9 cellular contexts compared by ENCODE assay signal in the genomic region with DNA sequence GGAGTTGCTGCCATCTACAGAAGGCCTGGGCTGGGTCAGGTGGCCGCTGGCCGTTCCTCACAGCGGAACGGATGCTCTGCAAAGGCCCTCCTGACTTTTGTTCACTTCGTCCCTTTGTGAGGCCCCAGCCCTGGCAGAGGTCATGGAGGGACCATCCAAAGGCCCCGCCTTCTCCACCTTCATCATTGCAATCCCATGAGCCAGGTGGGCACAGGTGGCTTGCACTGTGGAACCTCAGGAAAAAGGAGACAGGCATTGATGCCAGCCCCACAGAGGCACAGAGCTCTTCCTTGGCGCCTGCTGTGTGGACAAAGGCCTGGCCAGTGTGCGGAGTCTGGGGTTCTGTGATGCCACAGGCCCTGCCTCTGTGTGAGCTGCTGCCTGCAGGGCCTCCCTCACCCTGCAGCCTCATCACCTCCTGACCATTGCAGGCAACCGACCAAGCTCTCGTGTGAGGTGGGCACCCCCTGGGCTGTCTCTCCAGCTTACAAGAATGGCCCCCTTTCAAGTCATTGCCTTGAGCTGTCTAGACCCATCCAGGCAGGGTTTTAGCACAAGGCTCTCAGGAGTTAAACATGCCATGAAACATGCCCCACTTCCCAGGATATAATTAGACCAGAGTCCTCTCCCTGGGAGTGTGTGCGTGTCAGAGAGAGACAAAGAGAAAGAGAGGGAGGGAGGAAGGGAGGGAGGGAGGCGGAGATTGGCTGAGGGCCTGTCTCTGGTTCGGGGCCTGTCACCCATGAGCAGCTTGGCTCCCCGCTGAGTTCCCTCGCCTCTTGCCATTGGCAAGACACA. TPM values are rescaled to one million over a fixed set of nuclear protein-coding genes. Genes with fewer than 3 reads are reported as not detected.
DNase-seq lines count a peak whose midpoint lies in the region; FAIRE-seq and TF ChIP-seq lines count a peak whose summit lies in the region.
"Had no signal": no experiment of that assay in that cellular context is flagged by ENCODE, and none has a peak within 500 bp of the region (broad histone marks: within the 10 kb centered on the region; RNA-seq: fewer than 3 reads in every experiment).

No MANE protein-coding gene starts in this region.

- H3K4me1 ChIP-seq in endothelial cell of umbilical vein (ENCODE audit: control insufficient read depth, extremely low read depth, insufficient read depth, low read length) (peaks cover 24% of the 10 kb centered on the region), uterus (peaks cover 9 to 27% of the 10 kb centered on the region in 2 donors)

- TF ChIP-seq CTCF in endothelial cell of umbilical vein (IDR thresholded peaks at IDR 0.05; ENCODE audit: extremely low read depth in 1 of 2, insufficient read depth in 1 of 2, low read depth in 1 of 2, low read length in 2 of 2) (no peak), uterus (IDR thresholded peaks at IDR 0.05) (no peak), CD14-positive monocyte (IDR thresholded peaks at IDR 0.05) (no peak)

- dilution Hi-C loops in endothelial cell of umbilical vein (cut with MboI; ENCODE audit: extremely low pct_ligation_motif_present, low sequenced_read_pairs) = no loop called here

- H3K9ac ChIP-seq in endothelial cell of umbilical vein (replicated peaks; ENCODE audit: extremely low read depth, insufficient read depth, low read length) = peak overlapping the region; percentile 35

- H3K36me3 ChIP-seq in endothelial cell of umbilical vein (ENCODE audit: control insufficient read depth in 2 of 2, extremely low read depth in 1 of 2, insufficient read depth in 2 of 2, low read length in 2 of 2) (no peaks in the 10 kb centered on the region), uterus (no peaks in the 10 kb centered on the region)

- no peaks in the 10 kb centered on the region for H3K9me3 ChIP-seq in endothelial cell of umbilical vein (replicated peaks; ENCODE audit: control insufficient read depth, insufficient read depth, low read length)
- H3K9me3 ChIP-seq in uterus = no peaks in the 10 kb centered on the region

- H3K27ac Mint-ChIP-seq in CD14-positive monocyte = peak overlapping the region in 2 of 7 donors; percentile 45 to 46

- peak; percentile 99 for DNase-seq in EH (ENCODE audit: low read depth)
- DNase-seq in NCI-H524 treated with DMSO at 0.1 percent for 48 hours (lab: John Stamatoyannopoulos, UW) = peak; percentile 24
- peak; percentile 37 for DNase-seq in endothelial cell of umbilical vein (ENCODE audit: low read depth, low spot score)
- peak; percentile 44 for DNase-seq in middle frontal gyrus (ENCODE audit: extremely low spot score, low spot score)
- DNase-seq in uterus = peak; percentile 89 to 90
- no peak for DNase-seq in activated gamma-delta T cell (lab: John Stamatoyannopoulos, UW)
- no peak for DNase-seq in NCI-H226
- DNase-seq in CD14-positive monocyte (ENCODE audit: low spot score) = no peak

- CTCF ChIA-PET in endothelial cell of umbilical vein (lab: Charles Lee) = interaction anchor here (1.0 to 2.6 kb wide), 8 partner anchors 9 to 93 kb away, joined by 3 to 12 read pairs (median 4); a partner anchor contains a TSS

- H3K4me3 Mint-ChIP-seq in CD14-positive monocyte = peak overlapping the region in 1 of 2 donors; percentile 26

- H3K4me3 ChIP-seq in endothelial cell of umbilical vein (replicated peaks in 1 of 3; ENCODE audit: insufficient read depth in 1 of 3, low read depth in 1 of 3, low read length in 3 of 3) = no peak overlapping the region
- H3K4me3 ChIP-seq in uterus = no peak overlapping the region

- BruUV-seq in endothelial cell of umbilical vein (replicated peaks; lab: Mats Ljungman, UMichigan) = no TSS peak

- intact Hi-C loops in endothelial cell of umbilical vein (cut with micrococcal nuclease) (no loop called here), uterus (cut with DNase I; ENCODE audit: low total_unique reads) (no loop called here), CD14-positive monocyte (cut with micrococcal nuclease) (no loop called here)

- H3K9me1 ChIP-seq in endothelial cell of umbilical vein (replicated peaks; ENCODE audit: control insufficient read depth, extremely low read depth, insufficient read depth, low read length) = no peaks in the 10 kb centered on the region

- FAIRE-seq in endothelial cell of umbilical vein (lab: Jason Lieb, UNC) = peak; percentile 83

- peaks cover 0 to 1% (median 1%) of the 10 kb centered on the region in 3 donors for H3K27me3 Mint-ChIP-seq in CD14-positive monocyte (ENCODE audit: low read depth in 3 of 3)

- H2AFZ ChIP-seq in endothelial cell of umbilical vein (ENCODE audit: low read depth, low read length) = peak overlapping the region; percentile 84

- no peaks in the 10 kb centered on the region for H4K20me1 ChIP-seq in endothelial cell of umbilical vein (replicated peaks; ENCODE audit: control insufficient read depth, extremely low read depth, insufficient read depth, low read length)

- H3K27ac ChIP-seq in endothelial cell of umbilical vein (ENCODE audit: insufficient read depth, low read depth, low read length) (peak overlapping the region; percentile 76), uterus (peak overlapping the region; percentile 87 to 91)
- H3K27ac ChIP-seq: HL-60 had no signal

- no peaks in the 10 kb centered on the region for H3K79me2 ChIP-seq in endothelial cell of umbilical vein (ENCODE audit: control insufficient read depth, insufficient read depth, low read length)

- POLR2A ChIA-PET in endothelial cell of umbilical vein (lab: Charles Lee) = interaction anchor here (1.2 to 2.3 kb wide), 2 partner anchors 11 to 19 kb away, joined by 7 to 8 read pairs; a partner anchor contains a TSS

- H3K36me3 Mint-ChIP-seq in CD14-positive monocyte = no peaks in the 10 kb centered on the region

- H3K27me3 ChIP-seq in endothelial cell of umbilical vein (ENCODE audit: control insufficient read depth in 2 of 2, insufficient read depth in 2 of 2, low read length in 2 of 2) (no peaks in the 10 kb centered on the region), uterus (no peaks in the 10 kb centered on the region)

- TF ChIP-seq POLR2A in endothelial cell of umbilical vein (IDR thresholded peaks at IDR 0.05; ENCODE audit: low read depth, low read length) (no peak), uterus (IDR thresholded peaks at IDR 0.05) (peak; percentile 17 to 40)

- H3K4me1 Mint-ChIP-seq in CD14-positive monocyte = peaks cover 10% of the 10 kb centered on the region

- no peaks in the 10 kb centered on the region for H3K9me3 Mint-ChIP-seq in CD14-positive monocyte

- H3K4me2 ChIP-seq in endothelial cell of umbilical vein (ENCODE audit: insufficient read depth, low read length) = no peak overlapping the region

TF ChIP-seq in endothelial cell of umbilical vein, 7 proteins besides CTCF, POLR2A, EP300 and RAD21:
- TF ChIP-seq EZH2 (IDR thresholded peaks at IDR 0.05; ENCODE audit: borderline replicate concordance, low read depth, low read length, severe bottlenecking) (no peak), MYC (IDR thresholded peaks at IDR 0.05; ENCODE audit: low read depth, low read length) (no peak), FOS (IDR thresholded peaks at IDR 0.05; ENCODE audit: borderline replicate concordance, insufficient read depth, low read length) (no peak), GATA2 (IDR thresholded peaks at IDR 0.05; ENCODE audit: insufficient read depth, insufficient read length, low read depth, low read length) (no peak), JUN (IDR thresholded peaks at IDR 0.05; ENCODE audit: borderline replicate concordance, insufficient read depth, insufficient read length, low read depth) (no peak)

RNA-seq across cellular contexts. Expression of a gene that starts 19.3 kb away (rescaled TPM):
- total RNA-seq in endothelial cell of umbilical vein (52.5 and 55.7 TPM in 2 replicates), uterus (100 to 1,000 TPM; 112 to 387 (median 295) TPM)
- polyA plus RNA-seq in endothelial cell of umbilical vein (80.3 and 82.8 TPM in 2 replicates), CD14-positive monocyte (100 to 1,000 TPM; 868 to 935 TPM)
- polyA plus RNA-seq in endothelial cell of umbilical vein (2011; cell fraction: cytosol; rRNA removed) = 59.3 and 76.4 TPM in 2 replicates
- polyA plus RNA-seq in endothelial cell of umbilical vein (2011; cell fraction: nucleus; rRNA removed) = 246 and 311 TPM in 2 replicates
- polyA plus RNA-seq in endothelial cell of umbilical vein (2012) = 41.8 and 54.3 TPM in 2 replicates
- 118 and 161 TPM in 2 replicates for polyA minus RNA-seq in endothelial cell of umbilical vein
- polyA minus RNA-seq in endothelial cell of umbilical vein (2011; cell fraction: cytosol; rRNA and poly(A)+ RNA removed) = 147 TPM
- polyA minus RNA-seq in endothelial cell of umbilical vein (2011; cell fraction: nucleus; rRNA and poly(A)+ RNA removed) = 215 and 321 TPM in 2 replicates

Comparison
In these comparisons a context has a peak if more than half of its experiments do, and no peak if none do; other contexts are left out.
1. DNase-seq: peak in EH (single experiment), NCI-H524 treated with DMSO at 0.1 percent for 48 hours (single experiment), endothelial cell of umbilical vein (single experiment), middle frontal gyrus (single experiment) and uterus (2 of 2); none in activated gamma-delta T cell (single experiment), NCI-H226 (single experiment) and CD14-positive monocyte (single experiment).